In the genomic region with DNA sequence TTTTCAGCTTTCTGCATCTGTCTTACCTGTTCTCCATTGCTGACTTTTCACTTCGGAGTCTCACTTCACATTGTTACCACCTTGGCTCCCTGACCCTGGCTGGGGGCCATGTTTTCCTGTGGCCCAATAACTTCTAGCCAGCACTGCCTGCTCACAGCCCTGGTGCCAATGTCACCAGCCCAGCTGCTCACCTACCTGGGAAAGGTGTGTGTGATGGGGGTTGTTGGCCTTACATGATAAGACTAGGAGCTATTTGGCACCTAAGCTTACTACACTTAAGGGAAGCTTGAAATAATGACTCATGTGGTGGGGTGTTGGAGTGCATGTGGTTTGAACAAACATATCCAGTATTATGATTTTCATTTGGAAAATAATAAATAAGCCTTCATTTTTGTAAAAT, we compare ENCODE assay signal across 22 cellular contexts. TPM values are rescaled to one million over a fixed set of nuclear protein-coding genes. Genes with fewer than 3 reads are reported as not detected.
DNase-seq lines count a peak whose midpoint lies in the region; ATAC-seq and TF ChIP-seq lines count a peak whose summit lies in the region.
"Had no signal": no experiment of that assay in that cellular context is flagged by ENCODE, and none has a peak within 500 bp of the region (broad histone marks: within the 10 kb centered on the region; RNA-seq: fewer than 3 reads in every experiment).

No MANE protein-coding gene starts in this region.

- H3K4me3 Mint-ChIP-seq in T-helper 17 cell, result no peak overlapping the region
- H3K4me3 Mint-ChIP-seq: CD14-positive monocyte, GM23338 had no signal

- H3K27ac Mint-ChIP-seq in T-helper 17 cell, result peak overlapping the region; percentile 10
- H3K27ac Mint-ChIP-seq: CD14-positive monocyte, GM23338 had no signal

- H3K27me3 Mint-ChIP-seq in T-helper 17 cell, result no peaks in the 10 kb centered on the region

- peaks cover 7% of the 10 kb centered on the region for H3K4me1 Mint-ChIP-seq in T-helper 17 cell

- DNase-seq in NCI-H2029 (lab: John Stamatoyannopoulos, UW) (peak; percentile 69), NCI-H2029 treated with DMSO at 0.1 percent for 48 hours (lab: John Stamatoyannopoulos, UW) (no peak), T-helper 17 cell (no peak), epithelial cell of esophagus (ENCODE audit: low read depth) (peak; percentile 50), renal cortical epithelial cell (ENCODE audit: low read depth) (peak; percentile 10), H4 (ENCODE audit: low spot score) (no peak)
- DNase-seq: 8988T, Caco-2, GF-D8, Kasumi-1, MM.1S, NCI-H1092, NCI-H146, NCI-H2081 treated with DMSO at 0.1 percent for 48 hours, NCI-H2227 treated with DMSO at 0.1 percent for 48 hours, NCI-H524, PC-9, SIG-M5 had no signal

- TF ChIP-seq CTCF in epithelial cell of esophagus (IDR thresholded peaks at IDR 0.05; ENCODE audit: insufficient read depth, low read depth, low read length, missing control alignments), result no peak

- H3K9me3 ChIP-seq in T-helper 17 cell (ENCODE audit: control insufficient read depth, low read length, poor library complexity, severe bottlenecking), result no peaks in the 10 kb centered on the region
- H3K9me3 ChIP-seq: Caco-2 had no signal

- no peak for ATAC-seq in T-helper 17 cell
- ATAC-seq in GM19035 (IDR thresholded peaks at IDR 0.05; ENCODE audit: unreplicated experiment), result no peak
- ATAC-seq in SK-N-SH treated with all-trans-retinoic acid at 6 μM for 48 hours, result no peak
- ATAC-seq: GM23338 had no signal

- peaks cover 2% of the 10 kb centered on the region for H3K36me3 Mint-ChIP-seq in T-helper 17 cell (ENCODE audit: low read depth)
- H3K36me3 Mint-ChIP-seq: CD14-positive monocyte had no signal

- no peak overlapping the region for H3K4me3 ChIP-seq in epithelial cell of esophagus (ENCODE audit: low read length)
- H3K4me3 ChIP-seq: GM23338, PC-9 had no signal

TF ChIP-seq in SK-N-SH treated with all-trans-retinoic acid at 6 μM for 48 hours, 23 proteins besides CTCF, POLR2A, EP300 and RAD21:
- TF ChIP-seq, protein P1, sequence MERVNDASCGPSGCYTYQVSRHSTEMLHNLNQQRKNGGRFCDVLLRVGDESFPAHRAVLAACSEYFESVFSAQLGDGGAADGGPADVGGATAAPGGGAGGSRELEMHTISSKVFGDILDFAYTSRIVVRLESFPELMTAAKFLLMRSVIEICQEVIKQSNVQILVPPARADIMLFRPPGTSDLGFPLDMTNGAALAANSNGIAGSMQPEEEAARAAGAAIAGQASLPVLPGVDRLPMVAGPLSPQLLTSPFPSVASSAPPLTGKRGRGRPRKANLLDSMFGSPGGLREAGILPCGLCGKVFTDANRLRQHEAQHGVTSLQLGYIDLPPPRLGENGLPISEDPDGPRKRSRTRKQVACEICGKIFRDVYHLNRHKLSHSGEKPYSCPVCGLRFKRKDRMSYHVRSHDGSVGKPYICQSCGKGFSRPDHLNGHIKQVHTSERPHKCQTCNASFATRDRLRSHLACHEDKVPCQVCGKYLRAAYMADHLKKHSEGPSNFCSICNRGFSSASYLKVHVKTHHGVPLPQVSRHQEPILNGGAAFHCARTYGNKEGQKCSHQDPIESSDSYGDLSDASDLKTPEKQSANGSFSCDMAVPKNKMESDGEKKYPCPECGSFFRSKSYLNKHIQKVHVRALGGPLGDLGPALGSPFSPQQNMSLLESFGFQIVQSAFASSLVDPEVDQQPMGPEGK (CRISPR knock-in tag; IDR thresholded peaks at IDR 0.05; ENCODE audit: borderline replicate concordance), result no peak
- TF ChIP-seq ZC3H10 (CRISPR knock-in tag; IDR thresholded peaks at IDR 0.05), result no peak
- no peak for TF ChIP-seq CSDC2 (CRISPR knock-in tag; IDR thresholded peaks at IDR 0.05)
- no peak for TF ChIP-seq TCF4 (CRISPR knock-in tag; IDR thresholded peaks at IDR 0.05; ENCODE audit: borderline replicate concordance)
- TF ChIP-seq OSR1 (CRISPR knock-in tag; IDR thresholded peaks at IDR 0.05), result no peak
- TF ChIP-seq BACH2 (CRISPR knock-in tag; IDR thresholded peaks at IDR 0.05; ENCODE audit: borderline replicate concordance), result no peak
- no peak for TF ChIP-seq PPARA (CRISPR knock-in tag; IDR thresholded peaks at IDR 0.05; ENCODE audit: borderline replicate concordance)
- TF ChIP-seq, protein P2, sequence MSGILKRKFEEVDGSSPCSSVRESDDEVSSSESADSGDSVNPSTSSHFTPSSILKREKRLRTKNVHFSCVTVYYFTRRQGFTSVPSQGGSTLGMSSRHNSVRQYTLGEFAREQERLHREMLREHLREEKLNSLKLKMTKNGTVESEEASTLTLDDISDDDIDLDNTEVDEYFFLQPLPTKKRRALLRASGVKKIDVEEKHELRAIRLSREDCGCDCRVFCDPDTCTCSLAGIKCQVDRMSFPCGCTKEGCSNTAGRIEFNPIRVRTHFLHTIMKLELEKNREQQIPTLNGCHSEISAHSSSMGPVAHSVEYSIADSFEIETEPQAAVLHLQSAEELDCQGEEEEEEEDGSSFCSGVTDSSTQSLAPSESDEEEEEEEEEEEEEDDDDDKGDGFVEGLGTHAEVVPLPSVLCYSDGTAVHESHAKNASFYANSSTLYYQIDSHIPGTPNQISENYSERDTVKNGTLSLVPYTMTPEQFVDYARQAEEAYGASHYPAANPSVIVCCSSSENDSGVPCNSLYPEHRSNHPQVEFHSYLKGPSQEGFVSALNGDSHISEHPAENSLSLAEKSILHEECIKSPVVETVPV (CRISPR knock-in tag; IDR thresholded peaks at IDR 0.05), result no peak
- TF ChIP-seq ARNTL (CRISPR knock-in tag; IDR thresholded peaks at IDR 0.05; ENCODE audit: borderline replicate concordance, low read depth), result no peak
- TF ChIP-seq, protein P3, sequence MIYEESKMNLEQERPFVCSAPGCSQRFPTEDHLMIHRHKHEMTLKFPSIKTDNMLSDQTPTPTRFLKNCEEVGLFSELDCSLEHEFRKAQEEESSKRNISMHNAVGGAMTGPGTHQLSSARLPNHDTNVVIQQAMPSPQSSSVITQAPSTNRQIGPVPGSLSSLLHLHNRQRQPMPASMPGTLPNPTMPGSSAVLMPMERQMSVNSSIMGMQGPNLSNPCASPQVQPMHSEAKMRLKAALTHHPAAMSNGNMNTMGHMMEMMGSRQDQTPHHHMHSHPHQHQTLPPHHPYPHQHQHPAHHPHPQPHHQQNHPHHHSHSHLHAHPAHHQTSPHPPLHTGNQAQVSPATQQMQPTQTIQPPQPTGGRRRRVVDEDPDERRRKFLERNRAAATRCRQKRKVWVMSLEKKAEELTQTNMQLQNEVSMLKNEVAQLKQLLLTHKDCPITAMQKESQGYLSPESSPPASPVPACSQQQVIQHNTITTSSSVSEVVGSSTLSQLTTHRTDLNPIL (CRISPR knock-in tag; IDR thresholded peaks at IDR 0.05; ENCODE audit: low read depth), result no peak
- no peak for TF ChIP-seq SNAI2 (CRISPR knock-in tag; IDR thresholded peaks at IDR 0.05)
- TF ChIP-seq ZNF565 (CRISPR knock-in tag; conservative IDR thresholded peaks at IDR 0.05; ENCODE audit: low read depth), result no peak
- no peak for TF ChIP-seq ESRRG (CRISPR knock-in tag; IDR thresholded peaks at IDR 0.05)
TF ChIP-seq in SK-N-SH treated with all-trans-retinoic acid at 6 μM for 48 hours: peak in this region for 0.

RNA-seq across cellular contexts. Expression of a gene that starts 37.5 kb away (rescaled TPM):
- total RNA-seq in T-helper 17 cell (10 to 100 TPM; 14.9 to 17.7 TPM), renal cortical epithelial cell (2.3 and 11.0 TPM in 2 replicates)
- 1.4 and 1.6 TPM in 2 replicates for total RNA-seq in H4 (2014; rRNA removed; shearing (Covaris generic))

Comparison
In these comparisons a context has a peak if more than half of its experiments do, and no peak if none do; other contexts are left out.
1. DNase-seq: peak in NCI-H2029 (single experiment), epithelial cell of esophagus (single experiment) and renal cortical epithelial cell (single experiment); none in NCI-H2029 treated with DMSO at 0.1 percent for 48 hours (single experiment), T-helper 17 cell (0 of 3) and H4 (single experiment).